3 cellular contexts compared by ENCODE assay signal in the genomic region with DNA sequence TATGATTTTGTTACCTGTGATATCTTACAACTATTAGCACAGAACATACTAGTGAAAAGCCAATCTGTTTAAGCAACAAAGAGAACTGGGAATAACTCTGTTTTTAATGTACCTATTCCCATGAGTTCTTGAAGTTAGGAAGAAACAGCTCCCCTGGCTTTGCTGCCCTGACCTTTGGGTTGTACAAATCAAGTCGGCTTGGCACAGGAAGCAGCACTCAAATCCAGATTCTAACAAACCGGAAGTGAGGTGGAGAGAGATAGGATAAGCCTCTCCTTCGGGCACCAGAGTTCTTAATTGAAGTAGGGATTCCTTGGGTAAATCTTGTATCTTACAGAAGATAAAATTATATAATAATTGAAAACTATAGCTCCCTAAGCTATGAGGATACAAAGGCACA.
A peak's percentile ranks its signal among the peaks of the same experiment; 100 is the strongest.
TF ChIP-seq lines count a peak whose summit lies in the region.

No MANE protein-coding gene starts in this region.

TF ChIP-seq in SK-N-SH, 30 proteins besides CTCF, POLR2A, EP300 and RAD21:
- TF ChIP-seq YY1 (IDR thresholded peaks at IDR 0.05; ENCODE audit: low read depth) (no peak), GABPA (IDR thresholded peaks at IDR 0.05; ENCODE audit: low read depth) (no peak), FOSL2 (IDR thresholded peaks at IDR 0.05; ENCODE audit: borderline replicate concordance, low read depth) (no peak), FOXM1 (IDR thresholded peaks at IDR 0.05; ENCODE audit: low read depth) (no peak), GATA2 (CRISPR knock-in tag; IDR thresholded peaks at IDR 0.05) (no peak), RCOR1 (IDR thresholded peaks at IDR 0.05; ENCODE audit: low read length) (no peak), POLR2AphosphoS5 (IDR thresholded peaks at IDR 0.05; ENCODE audit: low read depth, low read length) (no peak), MEF2A (IDR thresholded peaks at IDR 0.05; ENCODE audit: borderline replicate concordance, low read depth) (no peak), SMC3 (IDR thresholded peaks at IDR 0.05; ENCODE audit: low read depth, low read length) (no peak), TCF12 (IDR thresholded peaks at IDR 0.05) (no peak), JUND (IDR thresholded peaks at IDR 0.05) (no peak)
- TF ChIP-seq, protein P1, sequence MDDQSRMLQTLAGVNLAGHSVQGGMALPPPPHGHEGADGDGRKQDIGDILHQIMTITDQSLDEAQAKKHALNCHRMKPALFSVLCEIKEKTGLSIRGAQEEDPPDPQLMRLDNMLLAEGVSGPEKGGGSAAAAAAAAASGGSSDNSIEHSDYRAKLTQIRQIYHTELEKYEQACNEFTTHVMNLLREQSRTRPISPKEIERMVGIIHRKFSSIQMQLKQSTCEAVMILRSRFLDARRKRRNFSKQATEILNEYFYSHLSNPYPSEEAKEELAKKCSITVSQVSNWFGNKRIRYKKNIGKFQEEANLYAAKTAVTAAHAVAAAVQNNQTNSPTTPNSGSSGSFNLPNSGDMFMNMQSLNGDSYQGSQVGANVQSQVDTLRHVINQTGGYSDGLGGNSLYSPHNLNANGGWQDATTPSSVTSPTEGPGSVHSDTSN (IDR thresholded peaks at IDR 0.05), result no peak

TF ChIP-seq in SK-N-SH treated with all-trans-retinoic acid at 6 μM for 48 hours, 23 proteins besides CTCF, POLR2A, EP300 and RAD21:
- TF ChIP-seq GLIS3 (CRISPR knock-in tag; IDR thresholded peaks at IDR 0.05) (no peak), ESRRG (CRISPR knock-in tag; IDR thresholded peaks at IDR 0.05) (no peak), ISL1 (CRISPR knock-in tag; IDR thresholded peaks at IDR 0.05) (no peak), ZNF70 (CRISPR knock-in tag; IDR thresholded peaks at IDR 0.05) (no peak), ZFP3 (CRISPR knock-in tag; IDR thresholded peaks at IDR 0.05) (no peak), BACH2 (CRISPR knock-in tag; IDR thresholded peaks at IDR 0.05; ENCODE audit: borderline replicate concordance) (no peak), TOX (CRISPR knock-in tag; IDR thresholded peaks at IDR 0.05; ENCODE audit: borderline replicate concordance) (no peak), ZC3H10 (CRISPR knock-in tag; IDR thresholded peaks at IDR 0.05) (no peak), PPARA (CRISPR knock-in tag; IDR thresholded peaks at IDR 0.05; ENCODE audit: borderline replicate concordance) (no peak), TCF4 (CRISPR knock-in tag; IDR thresholded peaks at IDR 0.05; ENCODE audit: borderline replicate concordance) (no peak)
- TF ChIP-seq, protein P2, sequence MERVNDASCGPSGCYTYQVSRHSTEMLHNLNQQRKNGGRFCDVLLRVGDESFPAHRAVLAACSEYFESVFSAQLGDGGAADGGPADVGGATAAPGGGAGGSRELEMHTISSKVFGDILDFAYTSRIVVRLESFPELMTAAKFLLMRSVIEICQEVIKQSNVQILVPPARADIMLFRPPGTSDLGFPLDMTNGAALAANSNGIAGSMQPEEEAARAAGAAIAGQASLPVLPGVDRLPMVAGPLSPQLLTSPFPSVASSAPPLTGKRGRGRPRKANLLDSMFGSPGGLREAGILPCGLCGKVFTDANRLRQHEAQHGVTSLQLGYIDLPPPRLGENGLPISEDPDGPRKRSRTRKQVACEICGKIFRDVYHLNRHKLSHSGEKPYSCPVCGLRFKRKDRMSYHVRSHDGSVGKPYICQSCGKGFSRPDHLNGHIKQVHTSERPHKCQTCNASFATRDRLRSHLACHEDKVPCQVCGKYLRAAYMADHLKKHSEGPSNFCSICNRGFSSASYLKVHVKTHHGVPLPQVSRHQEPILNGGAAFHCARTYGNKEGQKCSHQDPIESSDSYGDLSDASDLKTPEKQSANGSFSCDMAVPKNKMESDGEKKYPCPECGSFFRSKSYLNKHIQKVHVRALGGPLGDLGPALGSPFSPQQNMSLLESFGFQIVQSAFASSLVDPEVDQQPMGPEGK (CRISPR knock-in tag; IDR thresholded peaks at IDR 0.05; ENCODE audit: borderline replicate concordance), result no peak
- TF ChIP-seq, protein P3, sequence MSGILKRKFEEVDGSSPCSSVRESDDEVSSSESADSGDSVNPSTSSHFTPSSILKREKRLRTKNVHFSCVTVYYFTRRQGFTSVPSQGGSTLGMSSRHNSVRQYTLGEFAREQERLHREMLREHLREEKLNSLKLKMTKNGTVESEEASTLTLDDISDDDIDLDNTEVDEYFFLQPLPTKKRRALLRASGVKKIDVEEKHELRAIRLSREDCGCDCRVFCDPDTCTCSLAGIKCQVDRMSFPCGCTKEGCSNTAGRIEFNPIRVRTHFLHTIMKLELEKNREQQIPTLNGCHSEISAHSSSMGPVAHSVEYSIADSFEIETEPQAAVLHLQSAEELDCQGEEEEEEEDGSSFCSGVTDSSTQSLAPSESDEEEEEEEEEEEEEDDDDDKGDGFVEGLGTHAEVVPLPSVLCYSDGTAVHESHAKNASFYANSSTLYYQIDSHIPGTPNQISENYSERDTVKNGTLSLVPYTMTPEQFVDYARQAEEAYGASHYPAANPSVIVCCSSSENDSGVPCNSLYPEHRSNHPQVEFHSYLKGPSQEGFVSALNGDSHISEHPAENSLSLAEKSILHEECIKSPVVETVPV (CRISPR knock-in tag; IDR thresholded peaks at IDR 0.05), result no peak
TF ChIP-seq in SK-N-SH treated with all-trans-retinoic acid at 6 μM for 48 hours: peak in this region for 0.

TF ChIP-seq in GM12878, 131 proteins besides CTCF, POLR2A, EP300 and RAD21:
- TF ChIP-seq, protein P4, sequence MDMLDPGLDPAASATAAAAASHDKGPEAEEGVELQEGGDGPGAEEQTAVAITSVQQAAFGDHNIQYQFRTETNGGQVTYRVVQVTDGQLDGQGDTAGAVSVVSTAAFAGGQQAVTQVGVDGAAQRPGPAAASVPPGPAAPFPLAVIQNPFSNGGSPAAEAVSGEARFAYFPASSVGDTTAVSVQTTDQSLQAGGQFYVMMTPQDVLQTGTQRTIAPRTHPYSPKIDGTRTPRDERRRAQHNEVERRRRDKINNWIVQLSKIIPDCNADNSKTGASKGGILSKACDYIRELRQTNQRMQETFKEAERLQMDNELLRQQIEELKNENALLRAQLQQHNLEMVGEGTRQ (IDR thresholded peaks at IDR 0.05; ENCODE audit: borderline replicate concordance, low read depth, low read length), result no peak
- TF ChIP-seq, protein P5, sequence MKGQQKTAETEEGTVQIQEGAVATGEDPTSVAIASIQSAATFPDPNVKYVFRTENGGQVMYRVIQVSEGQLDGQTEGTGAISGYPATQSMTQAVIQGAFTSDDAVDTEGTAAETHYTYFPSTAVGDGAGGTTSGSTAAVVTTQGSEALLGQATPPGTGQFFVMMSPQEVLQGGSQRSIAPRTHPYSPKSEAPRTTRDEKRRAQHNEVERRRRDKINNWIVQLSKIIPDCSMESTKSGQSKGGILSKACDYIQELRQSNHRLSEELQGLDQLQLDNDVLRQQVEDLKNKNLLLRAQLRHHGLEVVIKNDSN (IDR thresholded peaks at IDR 0.05; ENCODE audit: borderline replicate concordance, extremely low read length, insufficient read depth, low read depth, low read length), result no peak
- peak; percentile 26; the same call in 1 of the 2 replicates for TF ChIP-seq GABPA (IDR thresholded peaks at IDR 0.05; ENCODE audit: low read depth)
- TF ChIP-seq, protein P6, sequence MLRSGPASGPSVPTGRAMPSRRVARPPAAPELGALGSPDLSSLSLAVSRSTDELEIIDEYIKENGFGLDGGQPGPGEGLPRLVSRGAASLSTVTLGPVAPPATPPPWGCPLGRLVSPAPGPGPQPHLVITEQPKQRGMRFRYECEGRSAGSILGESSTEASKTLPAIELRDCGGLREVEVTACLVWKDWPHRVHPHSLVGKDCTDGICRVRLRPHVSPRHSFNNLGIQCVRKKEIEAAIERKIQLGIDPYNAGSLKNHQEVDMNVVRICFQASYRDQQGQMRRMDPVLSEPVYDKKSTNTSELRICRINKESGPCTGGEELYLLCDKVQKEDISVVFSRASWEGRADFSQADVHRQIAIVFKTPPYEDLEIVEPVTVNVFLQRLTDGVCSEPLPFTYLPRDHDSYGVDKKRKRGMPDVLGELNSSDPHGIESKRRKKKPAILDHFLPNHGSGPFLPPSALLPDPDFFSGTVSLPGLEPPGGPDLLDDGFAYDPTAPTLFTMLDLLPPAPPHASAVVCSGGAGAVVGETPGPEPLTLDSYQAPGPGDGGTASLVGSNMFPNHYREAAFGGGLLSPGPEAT (IDR thresholded peaks at IDR 0.05; ENCODE audit: low read depth), result no peak
- TF ChIP-seq EZH2 (IDR thresholded peaks at IDR 0.05; ENCODE audit: borderline replicate concordance, control insufficient read depth, low read depth, low read length), result no peak
- TF ChIP-seq PAX5 (IDR thresholded peaks at IDR 0.05; ENCODE audit: borderline replicate concordance, low read depth, low read length), result no peak
- TF ChIP-seq ATF7 (IDR thresholded peaks at IDR 0.05; ENCODE audit: low read depth), result no peak
TF ChIP-seq in GM12878: peak in this region for 1.
